Comparison of ENCODE assay signal across 20 cellular contexts in genomic region chr10:35942052-35942451, GRCh38.
"Had no signal": no experiment of that assay in that cellular context is flagged by ENCODE, and none has a peak within 500 bp of the region (broad histone marks: within the 10 kb centered on the region; RNA-seq: fewer than 3 reads in every experiment).

No MANE protein-coding gene starts in this region.

- ATAC-seq: activated CD8-positive, alpha-beta T cell treated with anti-CD3 and anti-CD28 coated beads, Interleukin-2, amount 10 ng/mL, durations not matched to agents 7 days and 5 days; activated naive CD8-positive, alpha-beta T cell treated with anti-CD3 and anti-CD28 coated beads, Interleukin-2, amount 50 U/mL, for 24 hours; left lobe of liver; stimulated activated naive CD8-positive, alpha-beta T cell treated with anti-CD3 and anti-CD28 coated beads, Interleukin-15, amount 100 ng/mL, for 72 hours had no signal

- DNase-seq: activated CD4-positive, alpha-beta T cell treated with anti-CD3 and anti-CD28 coated beads, Interleukin-2, amount 10 ng/mL, durations not matched to agents 24 days and 14 days; activated CD8-positive, alpha-beta memory T cell treated with anti-CD3 and anti-CD28 coated beads, Interleukin-2, amount 50 U/mL, for 4 hours; activated CD8-positive, alpha-beta T cell treated with anti-CD3 and anti-CD28 coated beads, Interleukin-2, amount 10 ng/mL, durations not matched to agents 7 days and 5 days; activated effector memory CD4-positive, alpha-beta T cell treated with Interleukin-2 at 50 U/mL for 16 hours; activated naive CD4-positive, alpha-beta T cell treated with anti-CD3 and anti-CD28 coated beads, Interleukin-2, amount 10 ng/mL, durations not matched to agents 7 days and 5 days; activated naive CD8-positive, alpha-beta T cell treated with anti-CD3 and anti-CD28 coated beads, Interleukin-2, amount 50 U/mL, for 24 hours; activated T-cell treated with anti-CD3 and anti-CD28 coated beads, Interleukin-2, amount 50 U/mL, for 48 hours; anterior cingulate cortex; effector memory CD4-positive, alpha-beta T cell; hippocampal formation; islet precursor cell; stimulated activated CD4-positive, alpha-beta T cell treated with anti-CD3 and anti-CD28 coated beads, Interleukin-15, amount 100 ng/mL, for 24 hours; stimulated activated CD4-positive, alpha-beta T cell treated with anti-CD3 and anti-CD28 coated beads, Interleukin-2, amount 100 ng/mL, for 48 hours; stimulated activated naive CD8-positive, alpha-beta T cell treated with anti-CD3 and anti-CD28 coated beads, Interleukin-15, amount 100 ng/mL, for 72 hours; T-helper 1 cell; T1000; trophoblast cell had no signal

- H3K4me3 ChIP-seq: skin epidermis, suprapubic skin had no signal

- H3K27ac ChIP-seq: skin epidermis, suprapubic skin had no signal

- H3K27me3 ChIP-seq: suprapubic skin had no signal

- H3K36me3 ChIP-seq: suprapubic skin had no signal

- H3K9me3 ChIP-seq: suprapubic skin had no signal
